13 cellular contexts compared by ENCODE assay signal in genomic region chr2:200809506-200810251, GRCh38. TPM values are rescaled to one million over a fixed set of nuclear protein-coding genes. Genes with fewer than 3 reads are reported as not detected.
DNase-seq lines count a peak whose midpoint lies in the region; ATAC-seq and TF ChIP-seq lines count a peak whose summit lies in the region.
"Had no signal": no experiment of that assay in that cellular context is flagged by ENCODE, and none has a peak within 500 bp of the region (broad histone marks: within the 10 kb centered on the region; RNA-seq: fewer than 3 reads in every experiment).

No MANE protein-coding gene starts in this region.

- H3K27me3 ChIP-seq in CD4-positive, CD25-positive, alpha-beta regulatory T cell (ENCODE audit: control insufficient read depth, insufficient read depth, low read length) = no peaks in the 10 kb centered on the region
- no peaks in the 10 kb centered on the region for H3K27me3 ChIP-seq in esophagus (ENCODE audit: control insufficient read depth in 1 of 2, insufficient read depth in 2 of 2, low read length in 2 of 2)
- H3K27me3 ChIP-seq: neutrophil had no signal

- H3K27me3 Mint-ChIP-seq in CD4-positive, CD25-positive, alpha-beta regulatory T cell = peaks cover 11% of the 10 kb centered on the region
- no peaks in the 10 kb centered on the region for H3K27me3 Mint-ChIP-seq in osteocyte (ENCODE audit: unreplicated experiment)

- H3K27ac ChIP-seq in CD4-positive, CD25-positive, alpha-beta regulatory T cell (ENCODE audit: insufficient read depth, low read length, poor library complexity, severe bottlenecking) = no peak overlapping the region
- H3K27ac ChIP-seq in RWPE1 = peak overlapping the region; percentile 95
- H3K27ac ChIP-seq in esophagus (ENCODE audit: low read depth in 2 of 2, low read length in 1 of 2) = peak overlapping the region; percentile 50 to 97

- no peak for ATAC-seq in CD4-positive, CD25-positive, alpha-beta regulatory T cell (ENCODE audit: low read depth in 2 of 2)
- ATAC-seq in HG03571 (IDR thresholded peaks at IDR 0.05; ENCODE audit: unreplicated experiment) = no peak

- no peak for DNase-seq in CD4-positive, CD25-positive, alpha-beta regulatory T cell
- no peak for DNase-seq in RWPE1 (ENCODE audit: low spot score)
- DNase-seq in osteocyte (ENCODE audit: extremely low spot score, unreplicated experiment) = no peak
- no peak for DNase-seq in stimulated activated CD4-positive, alpha-beta T cell treated with anti-CD3 and anti-CD28 coated beads, Interleukin-2, amount 100 ng/mL, for 24 hours
- no peak for DNase-seq in AML-193 (lab: John Stamatoyannopoulos, UW)
- no peak for DNase-seq in COLO829 (ENCODE audit: low spot score)
- DNase-seq: amniotic stem cell, DMS79 treated with DMSO at 0.1 percent for 48 hours, glutamatergic neuron, NCI-H526 treated with DMSO at 0.1 percent for 48 hours had no signal

- POLR2A ChIA-PET in RWPE1 (lab: Yijun Ruan, JAX; ENCODE audit: low non-redundant PET) = interaction anchor here (0.6 kb wide), 1 partner anchor 23 kb away, joined by 7 read pairs; no protein-coding TSS in a partner anchor

- peaks cover 15% of the 10 kb centered on the region for H3K36me3 ChIP-seq in CD4-positive, CD25-positive, alpha-beta regulatory T cell (ENCODE audit: control insufficient read depth, insufficient read depth, low read length)
- peaks cover 0 to 3% of the 10 kb centered on the region in 2 donors for H3K36me3 ChIP-seq in esophagus (ENCODE audit: control insufficient read depth in 2 of 2, insufficient read depth in 2 of 2, low read length in 1 of 2)

- H3K4me3 ChIP-seq in CD4-positive, CD25-positive, alpha-beta regulatory T cell (ENCODE audit: low read depth, low read length) = no peak overlapping the region
- H3K4me3 ChIP-seq in esophagus (ENCODE audit: low read depth in 1 of 2, low read length in 2 of 2) = no peak overlapping the region

- 72 to 79% methylated on average over 7 of the region's 7 CpGs for WGBS in esophagus, 2 donors

- H3K27ac Mint-ChIP-seq in CD4-positive, CD25-positive, alpha-beta regulatory T cell = peak overlapping the region; percentile 78 to 99 (median 96)
- peak overlapping the region; percentile 99 for H3K27ac Mint-ChIP-seq in osteocyte (ENCODE audit: unreplicated experiment)

- peak overlapping the region; percentile 88 to 100 (median 99) for H3K4me3 Mint-ChIP-seq in CD4-positive, CD25-positive, alpha-beta regulatory T cell
- H3K4me3 Mint-ChIP-seq in osteocyte (ENCODE audit: unreplicated experiment) = peak overlapping the region; percentile 95

- peaks cover 10 to 37% (median 26%) of the 10 kb centered on the region in 4 donors for H3K4me1 Mint-ChIP-seq in CD4-positive, CD25-positive, alpha-beta regulatory T cell
- peaks cover 40% of the 10 kb centered on the region for H3K4me1 Mint-ChIP-seq in osteocyte (ENCODE audit: unreplicated experiment)

- CTCF ChIA-PET in RWPE1 (lab: Yijun Ruan, JAX) = interaction anchor here (0.6 kb wide), 1 partner anchor 96 kb away, joined by 3 read pairs; no protein-coding TSS in a partner anchor

- H3K9me3 Mint-ChIP-seq in CD4-positive, CD25-positive, alpha-beta regulatory T cell = no peaks in the 10 kb centered on the region
- no peaks in the 10 kb centered on the region for H3K9me3 Mint-ChIP-seq in osteocyte (ENCODE audit: unreplicated experiment)

- H3K4me1 ChIP-seq in CD4-positive, CD25-positive, alpha-beta regulatory T cell (ENCODE audit: control insufficient read depth, insufficient read depth, low read length, poor library complexity, severe bottlenecking) = peaks cover 34% of the 10 kb centered on the region
- H3K4me1 ChIP-seq in esophagus (ENCODE audit: control insufficient read depth in 2 of 2, insufficient read depth in 2 of 2, low read length in 1 of 2) = no peaks in the 10 kb centered on the region

- H3K36me3 Mint-ChIP-seq in CD4-positive, CD25-positive, alpha-beta regulatory T cell = peaks cover 6% of the 10 kb centered on the region
- H3K36me3 Mint-ChIP-seq in osteocyte (ENCODE audit: unreplicated experiment) = peaks cover under 1% of the 10 kb centered on the region

- no peak for TF ChIP-seq CTCF in RWPE1 (conservative IDR thresholded peaks at IDR 0.05; ENCODE audit: low read depth)
- no peak for TF ChIP-seq CTCF in osteocyte (IDR thresholded peaks at IDR 0.05)

- H3K9me3 ChIP-seq in CD4-positive, CD25-positive, alpha-beta regulatory T cell (ENCODE audit: control insufficient read depth in 2 of 2, low read length in 2 of 2) = no peaks in the 10 kb centered on the region
- no peaks in the 10 kb centered on the region for H3K9me3 ChIP-seq in esophagus (ENCODE audit: control insufficient read depth in 2 of 2, insufficient read depth in 1 of 2, low read depth in 1 of 2, low read length in 1 of 2)
- H3K9me3 ChIP-seq: neutrophil had no signal

RNA-seq across cellular contexts. Expression of gene BZW1, which starts 2.0 kb away (rescaled TPM):
- total RNA-seq in CD4-positive, CD25-positive, alpha-beta regulatory T cell = 261 TPM
- polyA plus RNA-seq in CD4-positive, CD25-positive, alpha-beta regulatory T cell = 100 to 1,000 TPM; 181 to 253 (median 221) TPM
- polyA plus RNA-seq in esophagus = 100 to 1,000 TPM in 1 of 2 donors, 10 to 100 TPM in 1; 62.4 to 103 TPM
- total RNA-seq in osteocyte = 199 and 214 TPM in 2 replicates

RNA-seq across cellular contexts. Expression of gene CLK1, which starts 54.8 kb away (rescaled TPM):
- total RNA-seq in CD4-positive, CD25-positive, alpha-beta regulatory T cell = 1,274 TPM
- 10 to 100 TPM; 36.5 to 54.5 (median 42.3) TPM for polyA plus RNA-seq in CD4-positive, CD25-positive, alpha-beta regulatory T cell
- 100 to 1,000 TPM in 1 of 2 donors, 10 to 100 TPM in 1; 75.9 to 460 TPM for polyA plus RNA-seq in esophagus
- total RNA-seq in osteocyte = 92.0 and 96.8 TPM in 2 replicates

Comparison
In these comparisons a context has a peak if more than half of its experiments do, and no peak if none do; other contexts are left out.
1. RNA of gene CLK1, which starts 54.8 kb away (total RNA-seq): 1,274 TPM in CD4-positive, CD25-positive, alpha-beta regulatory T cell (single experiment); 92.0 to 96.8 TPM in osteocyte; every median in the first group is over 10 times any median in the second.